11 cellular contexts compared by ENCODE assay signal in genomic region chr12:109279525-109279924, GRCh38. TPM values are rescaled to one million over a fixed set of nuclear protein-coding genes. Genes with fewer than 3 reads are reported as not detected.
"Had no signal": no experiment of that assay in that cellular context is flagged by ENCODE, and none has a peak within 500 bp of the region (broad histone marks: within the 10 kb centered on the region; RNA-seq: fewer than 3 reads in every experiment).

No MANE protein-coding gene starts in this region.

- ATAC-seq: HCT116 had no signal

- H3K9ac ChIP-seq: GM23248 had no signal

- FAIRE-seq: HTR-8/SVneo had no signal

- H3K9me3 ChIP-seq: HAP-1 had no signal

- H3K36me3 ChIP-seq: HAP-1 had no signal

- H3K4me3 ChIP-seq: GM23248, HAP-1 had no signal

- H3K27ac ChIP-seq: GM23248 had no signal

- DNase-seq: GM23248, GOT3, H7, HFFc6, KBM-7 had no signal

- H2AFZ ChIP-seq: GM23248 had no signal

- H3K4me1 ChIP-seq: HAP-1 had no signal

RNA-seq across cellular contexts. Expression of gene FOXN4, which starts 29.6 kb away (rescaled TPM):
- total RNA-seq: GM23248, H4, HFFc6, HT-29 had no signal
- polyA plus RNA-seq: GM23248, IgD-negative memory B cell had no signal
